Comparison of ENCODE assay signal across 8 cellular contexts in the genomic region with DNA sequence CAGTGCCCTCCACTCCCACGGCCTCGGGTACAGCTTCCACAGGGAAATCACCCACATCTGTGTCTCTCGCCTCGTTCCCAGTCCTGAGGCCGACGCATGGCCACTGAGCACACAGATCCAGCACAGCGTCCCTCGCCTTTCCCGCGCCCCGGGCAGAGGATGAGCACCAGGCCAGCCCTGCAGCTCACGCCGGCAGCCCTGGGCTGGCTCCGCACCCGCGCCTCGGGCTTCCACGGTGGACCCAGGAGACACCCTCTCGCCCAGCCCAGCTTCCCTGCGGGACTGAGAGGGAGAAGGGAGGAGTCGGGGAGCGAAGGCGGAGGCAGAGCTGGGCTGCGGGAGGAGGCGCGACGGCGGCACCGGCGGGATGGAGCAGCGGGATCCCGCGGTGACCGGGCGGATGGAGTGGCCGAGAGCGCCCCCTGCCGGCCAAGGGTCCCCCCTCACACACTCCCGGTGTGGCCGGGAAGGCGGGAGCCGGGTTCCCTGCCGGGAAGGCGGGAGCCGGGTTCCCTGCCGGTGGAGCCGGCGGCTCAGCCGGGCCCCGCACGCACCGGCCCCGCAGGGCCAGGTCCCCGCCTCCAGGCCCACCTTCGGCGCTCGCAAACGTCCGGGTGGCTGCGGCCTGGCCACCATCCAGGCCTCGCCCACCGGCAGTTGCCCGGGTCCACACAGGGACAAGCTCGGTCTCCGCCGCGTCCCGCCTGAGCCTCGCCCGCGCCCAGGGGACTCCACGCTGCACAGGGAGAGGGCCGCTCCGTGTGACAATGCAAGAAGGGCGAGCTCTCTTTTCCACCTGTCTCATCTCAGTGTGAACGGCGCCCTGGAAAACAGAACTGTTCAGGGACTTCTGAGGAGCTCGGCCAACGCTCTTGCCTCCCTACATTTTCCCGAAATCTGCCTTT.
A peak's percentile ranks its signal among the peaks of the same experiment; 100 is the strongest.
DNase-seq lines count a peak whose midpoint lies in the region; ATAC-seq, FAIRE-seq and TF ChIP-seq lines count a peak whose summit lies in the region.

No MANE protein-coding gene starts in this region.

- H3K4me2 ChIP-seq in H1 (ENCODE audit: insufficient read depth in 1 of 2, low read depth in 2 of 2, low read length in 2 of 2) (peak overlapping the region; percentile 50 to 98), mesendoderm (ENCODE audit: low read length) (peak overlapping the region; percentile 99)

- H3K23me2 ChIP-seq in H1 (ENCODE audit: low read depth, low read length), result peaks cover 10% of the 10 kb centered on the region; the same call in 1 of the 2 replicates

- H2BK15ac ChIP-seq in H1 (ENCODE audit: low read length), result peak overlapping the region; percentile 73; the same call in 1 of the 2 replicates
- no peak overlapping the region for H2BK15ac ChIP-seq in mesendoderm (replicated peaks; ENCODE audit: low read depth)

- H4K5ac ChIP-seq in H1 (ENCODE audit: insufficient read length, low read depth, low read length), result peak overlapping the region; percentile 51
- H4K5ac ChIP-seq in mesendoderm (ENCODE audit: low read length), result no peak overlapping the region

- H3K36me3 ChIP-seq in H1 (ENCODE audit: control insufficient read depth in 2 of 4, insufficient read depth in 4 of 4, low read length in 3 of 4), result no peaks in the 10 kb centered on the region
- no peaks in the 10 kb centered on the region for H3K36me3 ChIP-seq in mesendoderm (ENCODE audit: control insufficient read depth, insufficient read depth, low read length)

- H3K4me3 ChIP-seq in H1 (ENCODE audit: extremely low read depth in 1 of 4, insufficient read depth in 2 of 4, low read depth in 3 of 4, low read length in 4 of 4), result peak overlapping the region; percentile 32 to 69 (median 61)
- H3K4me3 ChIP-seq in mesendoderm (ENCODE audit: low read length), result peak overlapping the region; percentile 50

- H3K79me2 ChIP-seq in H1 (ENCODE audit: control insufficient read depth in 1 of 2, insufficient read depth in 2 of 2, low read length in 2 of 2) (no peaks in the 10 kb centered on the region), mesendoderm (ENCODE audit: control insufficient read depth, insufficient read depth, low read length) (no peaks in the 10 kb centered on the region)

- H2BK12ac ChIP-seq in H1 (ENCODE audit: low read depth, low read length), result peak overlapping the region; percentile 85; the same call in 1 of the 2 replicates

- POLR2A ChIA-PET in H1 (lab: Charles Lee; ENCODE audit: partially characterized antibody), result interaction anchor here (0.9 to 2.2 kb wide), 7 partner anchors 103 to 496 kb away, joined by 3 to 5 read pairs (median 3); partner anchors contain the start of genes LANCL2 and SEC61G

- no peak for FAIRE-seq in H1 (lab: Jason Lieb, UNC)

- CTCF ChIA-PET in H1 (lab: Charles Lee; ENCODE audit: partially characterized antibody), result interaction anchor here (0.5 to 4.8 kb wide), 92 partner anchors 8 to 514 kb away, joined by 3 to 41 read pairs (median 4); partner anchors contain the start of gene EGFR

- H2BK120ac ChIP-seq in H1 (replicated peaks; ENCODE audit: low read depth, low read length) (peak overlapping the region; percentile 69), mesendoderm (ENCODE audit: low read depth, low read length) (no peak overlapping the region)

- H3K18ac ChIP-seq in H1 (ENCODE audit: extremely low read depth, low read length), result peak overlapping the region; percentile 95
- no peak overlapping the region for H3K18ac ChIP-seq in mesendoderm (ENCODE audit: low read length)

- H2BK20ac ChIP-seq in H1 (ENCODE audit: low read length), result no peak overlapping the region

- H3K4ac ChIP-seq in H1 (replicated peaks; ENCODE audit: insufficient read length, low read depth, low read length) (peak overlapping the region; percentile 85), mesendoderm (ENCODE audit: low read depth, low read length) (no peak overlapping the region)

- H3K23ac ChIP-seq in H1 (ENCODE audit: insufficient read length) (no peak overlapping the region), mesendoderm (ENCODE audit: low read length) (no peak overlapping the region)

- no peak overlapping the region for H3K14ac ChIP-seq in H1 (ENCODE audit: insufficient read length)

- 5% methylated on average over 35 of the region's 80 CpGs; no CpG with 5 or more reads in 1 of the 2 experiments for WGBS in H1 (ENCODE audit: extremely low coverage in 1 of 2, insufficient coverage in 1 of 2, insufficient read length in 1 of 2, insufficient replicate concordance in 2 of 2, low coverage in 1 of 2, low lambda C conversion rate in 2 of 2, missing lambda C conversion rate in 1 of 2), 2 experiments
- WGBS in mesendoderm (ENCODE audit: extremely low coverage, insufficient coverage, low lambda C conversion rate), result no CpG with 5 or more reads among the region's 80 CpGs

- peak; percentile 65 for ATAC-seq in GM19043 (IDR thresholded peaks at IDR 0.05; ENCODE audit: low read depth, unreplicated experiment)
- peak; percentile 69 for ATAC-seq in HG03280 (IDR thresholded peaks at IDR 0.05; ENCODE audit: unreplicated experiment)

- H3K27me3 ChIP-seq in H1 (replicated peaks in 1 of 4; ENCODE audit: control insufficient read depth in 3 of 4, extremely low read depth in 1 of 4, insufficient read depth in 3 of 4, low read length in 3 of 4) (peaks cover 11 to 41% (median 27%) of the 10 kb centered on the region in 4 experiments), mesendoderm (ENCODE audit: insufficient read depth, low read length, poor library complexity) (peaks cover 8% of the 10 kb centered on the region)

- peak; percentile 42 to 69; a peak in 2 of 3 replicates for TF ChIP-seq EP300 in H1 (IDR thresholded peaks at IDR 0.05; ENCODE audit: borderline replicate concordance in 1 of 2, low read depth in 2 of 2, low read length in 2 of 2)

- H3K9me3 ChIP-seq in H1 (ENCODE audit: insufficient read depth in 2 of 2, low read depth in 1 of 2, low read length in 1 of 2), result no peaks in the 10 kb centered on the region

- H4K8ac ChIP-seq in H1 (ENCODE audit: extremely low read depth, insufficient read depth, low read length), result peak overlapping the region; percentile 95
- H4K8ac ChIP-seq in mesendoderm (ENCODE audit: low read depth, low read length), result no peak overlapping the region

- H2BK5ac ChIP-seq in H1 (ENCODE audit: low read depth, low read length) (no peak overlapping the region; the same call in 1 of the 2 replicates), mesendoderm (ENCODE audit: low read length) (no peak overlapping the region)

- H4K20me1 ChIP-seq in H1 (replicated peaks in 1 of 2; ENCODE audit: control insufficient read depth in 1 of 2, insufficient read depth in 2 of 2, low read length in 2 of 2), result peaks cover 0 to 4% of the 10 kb centered on the region in 2 experiments

- H3K27ac ChIP-seq in H1 (ENCODE audit: low read depth, low read length), result no peak overlapping the region
- no peak overlapping the region for H3K27ac ChIP-seq in mesendoderm (ENCODE audit: low read depth, low read length)

- no peaks in the 10 kb centered on the region for H3K79me1 ChIP-seq in H1 (ENCODE audit: low read depth, low read length)
- no peaks in the 10 kb centered on the region for H3K79me1 ChIP-seq in mesendoderm (ENCODE audit: low read length)

- H3K9ac ChIP-seq in H1 (replicated peaks in 1 of 4; ENCODE audit: extremely low read depth in 1 of 4, low read depth in 3 of 4, low read length in 3 of 4) (peak overlapping the region in 2 of 4 experiments; percentile 25 to 28; a peak in 3 of 7 replicates), mesendoderm (ENCODE audit: low read length) (peak overlapping the region; percentile 85)

- H3K4me1 ChIP-seq in H1 (replicated peaks in 1 of 4; ENCODE audit: control insufficient read depth in 3 of 4, insufficient read depth in 4 of 4, low read length in 3 of 4) (peaks cover 0 to 4% (median 2%) of the 10 kb centered on the region in 4 experiments; a peak in 3 of 7 replicates), mesendoderm (ENCODE audit: control insufficient read depth, low read depth, low read length) (no peaks in the 10 kb centered on the region)

- TF ChIP-seq RAD21 in H1 (IDR thresholded peaks at IDR 0.05 in 1 of 2, conservative IDR thresholded peaks at IDR 0.05 in 1 of 2; ENCODE audit: low read depth in 2 of 2, low read length in 2 of 2), result peak; percentile 82 to 83

- TF ChIP-seq CTCF in H1 (IDR thresholded peaks at IDR 0.05; ENCODE audit: control extremely low read depth in 1 of 3, insufficient read depth in 1 of 3, low read depth in 1 of 3, low read length in 3 of 3), result peak; percentile 71 to 80 (median 76)

- DNase-seq in AG20443 (ENCODE audit: low spot score) (peak; percentile 95), NCI-H524 treated with DMSO at 0.1 percent for 48 hours (lab: John Stamatoyannopoulos, UW) (peak; percentile 6), H1 (ENCODE audit: low read depth in 1 of 2, low spot score in 2 of 2) (peak; percentile 49 to 98), mesendoderm (peak; percentile 74)
- DNase-seq in activated CD8-positive, alpha-beta memory T cell treated with anti-CD3 and anti-CD28 coated beads for 48 hours (ENCODE audit: low read depth in 2 of 3, low spot score in 2 of 3), result peak; percentile 51 to 74 (median 68)
- DNase-seq in stimulated activated CD8-positive, alpha-beta memory T cell treated with anti-CD3 and anti-CD28 coated beads, Interleukin-12 subunit alpha, Interleukin-12 subunit beta, amount 100 ng/mL, for 4 hours (ENCODE audit: low read depth), result peak; percentile 46

- TF ChIP-seq POLR2A in H1 (IDR thresholded peaks at IDR 0.05; ENCODE audit: control extremely low read depth in 1 of 2, low read depth in 2 of 2, low read length in 2 of 2), result peak in 1 of 2 experiments; percentile 51; a peak in 1 of 3 replicates

- H3K56ac ChIP-seq in H1 (replicated peaks; ENCODE audit: insufficient read length, low read depth, low read length) (peak overlapping the region; percentile 26), mesendoderm (ENCODE audit: low read length) (peak overlapping the region; percentile 95)

- H2AK5ac ChIP-seq in H1 (ENCODE audit: low read depth, low read length) (no peak overlapping the region), mesendoderm (ENCODE audit: low read length) (no peak overlapping the region)

- H4K91ac ChIP-seq in H1 (replicated peaks; ENCODE audit: insufficient read length, low read length), result peak overlapping the region; percentile 92

- H2AFZ ChIP-seq in H1 (ENCODE audit: low read length), result peak overlapping the region; percentile 94

TF ChIP-seq in H1, 55 proteins besides CTCF, POLR2A, EP300 and RAD21 (continues in another document):
- peak; percentile 21 for TF ChIP-seq TAF7 (optimal IDR thresholded peaks at IDR 0.05; ENCODE audit: borderline replicate concordance, low read depth, low read length)
- TF ChIP-seq SP2 (IDR thresholded peaks at IDR 0.05; ENCODE audit: low read length), result no peak
- TF ChIP-seq GABPA (IDR thresholded peaks at IDR 0.05; ENCODE audit: borderline replicate concordance, insufficient read depth, low read length), result no peak
- peak; percentile 36; the same call in 1 of the 2 replicates for TF ChIP-seq KDM1A (IDR thresholded peaks at IDR 0.05; ENCODE audit: borderline replicate concordance, low read length)
- TF ChIP-seq ATF3 (IDR thresholded peaks at IDR 0.05; ENCODE audit: insufficient read depth, low read depth, low read length), result no peak
- TF ChIP-seq BCL11A (IDR thresholded peaks at IDR 0.05; ENCODE audit: low read depth in 2 of 2, low read length in 2 of 2), result no peak

Comparison
In these comparisons a context has a peak if more than half of its experiments do, and no peak if none do; other contexts are left out.
1. DNase-seq: peak in every context shown above with its lines; median percentile 95 in AG20443; 74 in mesendoderm; 74 in H1; 68 in activated CD8-positive, alpha-beta memory T cell treated with anti-CD3 and anti-CD28 coated beads for 48 hours; 46 in stimulated activated CD8-positive, alpha-beta memory T cell treated with anti-CD3 and anti-CD28 coated beads, Interleukin-12 subunit alpha, Interleukin-12 subunit beta, amount 100 ng/mL, for 4 hours; 6 in NCI-H524 treated with DMSO at 0.1 percent for 48 hours.